ENCODE assay signal across 1 cellular context in genomic region chr1:202143011-202143767, GRCh38.
TF ChIP-seq lines count a peak whose summit lies in the region.

No MANE protein-coding gene starts in this region.

TF ChIP-seq in GM12878, 131 proteins besides CTCF, POLR2A, EP300 and RAD21 (continues in another document):
- no peak for TF ChIP-seq BHLHE40 (IDR thresholded peaks at IDR 0.05; ENCODE audit: borderline replicate concordance in 1 of 2, low read depth in 2 of 2, low read length in 1 of 2)
- no peak for TF ChIP-seq ZNF384 (IDR thresholded peaks at IDR 0.05; ENCODE audit: borderline replicate concordance, low read depth, low read length)
- TF ChIP-seq MAX (IDR thresholded peaks at IDR 0.05; ENCODE audit: low read depth, low read length), result no peak
- no peak for TF ChIP-seq USF2 (IDR thresholded peaks at IDR 0.05; ENCODE audit: borderline replicate concordance, low read depth, low read length)
- TF ChIP-seq ELK1 (IDR thresholded peaks at IDR 0.05; ENCODE audit: low read depth, low read length), result no peak
- no peak for TF ChIP-seq SRF (IDR thresholded peaks at IDR 0.05; ENCODE audit: low read depth in 2 of 2, low read length in 2 of 2)
- no peak for TF ChIP-seq WRNIP1 (IDR thresholded peaks at IDR 0.05; ENCODE audit: borderline replicate concordance, low read depth, low read length)
- TF ChIP-seq REST (IDR thresholded peaks at IDR 0.05; ENCODE audit: low read depth, low read length), result no peak
- TF ChIP-seq SPI1 (IDR thresholded peaks at IDR 0.05; ENCODE audit: borderline replicate concordance, insufficient read depth, low read depth, low read length), result peak; percentile 3; the same call in 1 of the 2 replicates
- TF ChIP-seq SMAD5 (IDR thresholded peaks at IDR 0.05; ENCODE audit: low read depth), result no peak
- TF ChIP-seq KLF5 (IDR thresholded peaks at IDR 0.05; ENCODE audit: partially characterized antibody), result no peak
- TF ChIP-seq NKRF (conservative IDR thresholded peaks at IDR 0.05), result no peak; the same call in 1 of the 2 replicates
- no peak for TF ChIP-seq PAX5 (IDR thresholded peaks at IDR 0.05; ENCODE audit: borderline replicate concordance, low read depth, low read length)
- TF ChIP-seq ZBTB11 (CRISPR knock-in tag; IDR thresholded peaks at IDR 0.05), result no peak
- no peak for TF ChIP-seq BMI1 (IDR thresholded peaks at IDR 0.05; ENCODE audit: borderline replicate concordance)
- TF ChIP-seq CBX5 (IDR thresholded peaks at IDR 0.05; ENCODE audit: low read depth), result no peak
- TF ChIP-seq FOS (IDR thresholded peaks at IDR 0.05; ENCODE audit: borderline replicate concordance, extremely low read depth, insufficient read length), result no peak
- TF ChIP-seq CREB1 (IDR thresholded peaks at IDR 0.05; ENCODE audit: low read depth), result no peak
- no peak for TF ChIP-seq RCOR1 (conservative IDR thresholded peaks at IDR 0.05; ENCODE audit: low read depth, low read length)
- TF ChIP-seq SIN3A (IDR thresholded peaks at IDR 0.05; ENCODE audit: low read depth, low read length), result no peak; the same call in 1 of the 2 replicates
- TF ChIP-seq JUNB (IDR thresholded peaks at IDR 0.05), result no peak
- peak; percentile 49; the same call in 1 of the 2 replicates for TF ChIP-seq MLLT1 (IDR thresholded peaks at IDR 0.05)
- no peak for TF ChIP-seq ZZZ3 (IDR thresholded peaks at IDR 0.05; ENCODE audit: control insufficient read depth, insufficient read length, low read depth)
- no peak for TF ChIP-seq HCFC1 (IDR thresholded peaks at IDR 0.05; ENCODE audit: low read length)
- no peak for TF ChIP-seq ZBTB4 (CRISPR knock-in tag; IDR thresholded peaks at IDR 0.05)
- TF ChIP-seq RB1 (IDR thresholded peaks at IDR 0.05; ENCODE audit: borderline replicate concordance), result no peak
- no peak for TF ChIP-seq CREM (IDR thresholded peaks at IDR 0.05; ENCODE audit: low read depth)
- TF ChIP-seq ZNF274 (IDR thresholded peaks at IDR 0.05; ENCODE audit: insufficient read depth, insufficient read length), result no peak
- no peak for TF ChIP-seq NRF1 (conservative IDR thresholded peaks at IDR 0.05; ENCODE audit: low read depth, low read length)
- no peak for TF ChIP-seq BRCA1 (IDR thresholded peaks at IDR 0.05; ENCODE audit: low read depth, low read length)
- TF ChIP-seq BCLAF1 (IDR thresholded peaks at IDR 0.05), result no peak
- no peak for TF ChIP-seq E4F1 (IDR thresholded peaks at IDR 0.05; ENCODE audit: borderline replicate concordance, partially characterized antibody)
